Comparison of ENCODE assay signal across 9 cellular contexts in the genomic region with DNA sequence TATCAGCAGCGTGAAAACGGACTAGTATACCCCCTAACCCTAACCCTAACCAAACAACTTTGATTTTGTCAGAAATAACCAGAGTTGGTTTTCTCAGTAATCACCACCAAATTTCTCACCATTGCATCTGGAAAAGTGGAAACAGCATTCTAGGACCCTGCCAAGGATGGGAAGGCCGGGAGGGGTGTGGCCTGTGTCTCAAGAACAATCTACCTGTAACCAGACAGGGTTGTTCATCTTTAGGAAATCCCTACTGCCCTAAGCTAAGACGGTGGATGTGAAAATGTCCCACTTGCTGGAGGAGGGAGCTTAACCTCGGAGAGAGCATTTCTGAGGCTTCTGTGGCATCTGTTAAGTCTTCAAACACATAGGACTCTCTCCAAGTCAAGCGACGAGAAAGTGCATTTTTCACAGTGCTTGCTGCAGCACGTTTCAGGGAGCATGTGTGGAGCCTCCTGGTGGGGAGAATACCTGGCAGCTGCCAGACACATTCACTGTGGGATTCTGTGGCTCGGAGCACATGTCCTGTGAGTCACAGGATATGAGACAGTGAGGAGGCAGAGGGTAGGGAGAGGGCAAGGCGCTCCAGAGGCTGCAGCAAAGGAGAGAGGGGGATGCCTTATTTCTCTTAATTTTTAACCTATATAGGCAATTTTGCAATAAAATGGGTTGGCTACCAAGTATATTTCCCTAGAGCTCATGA.
A peak's percentile ranks its signal among the peaks of the same experiment; 100 is the strongest.
DNase-seq lines count a peak whose midpoint lies in the region; ATAC-seq, FAIRE-seq and TF ChIP-seq lines count a peak whose summit lies in the region.
"Had no signal": no experiment of that assay in that cellular context is flagged by ENCODE, and none has a peak within 500 bp of the region (broad histone marks: within the 10 kb centered on the region; RNA-seq: fewer than 3 reads in every experiment).

No MANE protein-coding gene starts in this region.

- POLR2A ChIA-PET in K562 (lab: Yijun Ruan, JAX), result no interaction called here

- no peak for TF ChIP-seq EP300 in K562 (IDR thresholded peaks at IDR 0.05; ENCODE audit: low read length)

- DNase-seq in NCI-H146 treated with DMSO at 0.1 percent for 48 hours (lab: John Stamatoyannopoulos, UW; ENCODE audit: unreplicated experiment), result peak; percentile 16
- peak in 1 of 4 experiments; percentile 6 for DNase-seq in K562 (ENCODE audit: extremely low read depth in 1 of 4, low spot score in 3 of 4)
- DNase-seq in keratinocyte (ENCODE audit: low read depth, low spot score), result peak; percentile 99
- no peak for DNase-seq in NCI-H524 treated with DMSO at 0.1 percent for 48 hours (lab: John Stamatoyannopoulos, UW)
- no peak for DNase-seq in middle frontal gyrus (ENCODE audit: extremely low spot score, low spot score)
- DNase-seq in NCI-H187 (lab: John Stamatoyannopoulos, UW), result no peak

- dilution Hi-C loops in keratinocyte (cut with MboI; ENCODE audit: extremely low pct_ligation_motif_present, low sequenced_read_pairs), result no loop called here

- H2AFZ ChIP-seq in K562 (ENCODE audit: low read depth, low read length), result no peak overlapping the region
- no peak overlapping the region for H2AFZ ChIP-seq in keratinocyte (ENCODE audit: control insufficient read depth, low read length)

- H3K9me3 Mint-ChIP-seq in stimulated activated naive CD8-positive, alpha-beta T cell treated with anti-CD3 and anti-CD28 coated beads, Interleukin-15, Interleukin-2, amounts not matched to agents 100 ng/mL and 50 ng/mL, for 24 hours, result no peaks in the 10 kb centered on the region

- H3K4me2 ChIP-seq in K562 (ENCODE audit: insufficient read depth, low read length) (no peak overlapping the region), keratinocyte (ENCODE audit: control insufficient read depth, extremely low read depth, insufficient read depth, low read depth, low read length) (peak overlapping the region; percentile 70)

- ATAC-seq in K562, result peak; percentile 34; the same call in 2 of the 3 replicates

- FAIRE-seq in G401.6 (lab: Jason Lieb, UNC) (peak; percentile 95), K562 (lab: Jason Lieb, UNC) (no peak), keratinocyte (lab: Jason Lieb, UNC) (peak; percentile 99)

- peak overlapping the region; percentile 32 for H3K27ac Mint-ChIP-seq in stimulated activated naive CD8-positive, alpha-beta T cell treated with anti-CD3 and anti-CD28 coated beads, Interleukin-15, Interleukin-2, amounts not matched to agents 100 ng/mL and 50 ng/mL, for 24 hours

- TF ChIP-seq CTCF in K562 (IDR thresholded peaks at IDR 0.05 in 2 of 3, conservative IDR thresholded peaks at IDR 0.05 in 1 of 3; ENCODE audit: insufficient read depth in 2 of 3, low read depth in 1 of 3, low read length in 3 of 3), result 0 out of 6 replicates have a peak, but pooled peaks of 2 of the 3 experiments have one; percentile 12 to 19
- peak; percentile 77 to 94 (median 78) for TF ChIP-seq CTCF in keratinocyte (optimal IDR thresholded peaks at IDR 0.05 in 1 of 3, IDR thresholded peaks at IDR 0.05 in 1 of 3, conservative IDR thresholded peaks at IDR 0.05 in 1 of 3; ENCODE audit: extremely low read depth in 1 of 3, insufficient read depth in 2 of 3, low read length in 3 of 3)

- H3K36me3 ChIP-seq in K562 (ENCODE audit: control insufficient read depth, insufficient read depth, low read length) (no peaks in the 10 kb centered on the region), keratinocyte (ENCODE audit: control insufficient read depth in 2 of 2, extremely low read depth in 1 of 2, insufficient read depth in 2 of 2, low read length in 2 of 2) (no peaks in the 10 kb centered on the region)

- WGBS in K562 (ENCODE audit: insufficient coverage, low coverage, missing lambda C conversion rate), result 5% methylated on average over 6 of the region's 10 CpGs

- H3K4me1 Mint-ChIP-seq in stimulated activated naive CD8-positive, alpha-beta T cell treated with anti-CD3 and anti-CD28 coated beads, Interleukin-15, Interleukin-2, amounts not matched to agents 100 ng/mL and 50 ng/mL, for 24 hours (ENCODE audit: low read depth), result peaks cover 23% of the 10 kb centered on the region

- intact Hi-C loops in K562 (cut with micrococcal nuclease), result no loop called here

- H4K20me1 ChIP-seq in K562 (replicated peaks; ENCODE audit: control insufficient read depth, insufficient read depth, low read length), result no peaks in the 10 kb centered on the region
- H4K20me1 ChIP-seq in keratinocyte (ENCODE audit: control insufficient read depth, extremely low read depth, insufficient read depth, low read length), result no peaks in the 10 kb centered on the region

- H3K79me2 ChIP-seq in K562 (ENCODE audit: control insufficient read depth, insufficient read depth, low read length) (no peaks in the 10 kb centered on the region), keratinocyte (ENCODE audit: control insufficient read depth, insufficient read depth, low read length) (no peaks in the 10 kb centered on the region)

- no peak overlapping the region for H3K27ac ChIP-seq in K562 (ENCODE audit: extremely low read depth, low read depth, low read length)
- peak overlapping the region; percentile 97 for H3K27ac ChIP-seq in keratinocyte (ENCODE audit: control insufficient read depth, insufficient read depth, low read length)
- H3K27ac ChIP-seq: psoas muscle had no signal

- H3K9me3 ChIP-seq in K562 (replicated peaks; ENCODE audit: control insufficient read depth, insufficient read depth, low read depth, low read length), result no peaks in the 10 kb centered on the region
- H3K9me3 ChIP-seq in keratinocyte (ENCODE audit: control insufficient read depth, low read depth, low read length), result peaks cover 3% of the 10 kb centered on the region
- H3K9me3 ChIP-seq: psoas muscle had no signal

- no TSS peak for BruUV-seq in K562 (replicated peaks; lab: Mats Ljungman, UMichigan)

- no peaks in the 10 kb centered on the region for H3K36me3 Mint-ChIP-seq in stimulated activated naive CD8-positive, alpha-beta T cell treated with anti-CD3 and anti-CD28 coated beads, Interleukin-15, Interleukin-2, amounts not matched to agents 100 ng/mL and 50 ng/mL, for 24 hours (ENCODE audit: low read depth)

- TF ChIP-seq RAD21 in K562 (CRISPR knock-in tag; conservative IDR thresholded peaks at IDR 0.05 in 1 of 2, IDR thresholded peaks at IDR 0.05 in 1 of 2), result no peak

- H3K4me1 ChIP-seq in K562 (replicated peaks in 1 of 2; ENCODE audit: control insufficient read depth in 2 of 2, insufficient read depth in 2 of 2, low read length in 2 of 2) (no peaks in the 10 kb centered on the region), keratinocyte (ENCODE audit: control insufficient read depth, extremely low read depth, insufficient read depth, low read length) (peaks cover 74% of the 10 kb centered on the region)
- H3K4me1 ChIP-seq: psoas muscle had no signal

- no peak overlapping the region for H3K9ac ChIP-seq in K562 (ENCODE audit: insufficient read depth in 1 of 2, low read depth in 2 of 2, low read length in 2 of 2)
- peak overlapping the region; percentile 77 for H3K9ac ChIP-seq in keratinocyte (ENCODE audit: control insufficient read depth, extremely low read depth, insufficient read depth, low read length)

- H3K27me3 Mint-ChIP-seq in stimulated activated naive CD8-positive, alpha-beta T cell treated with anti-CD3 and anti-CD28 coated beads, Interleukin-15, Interleukin-2, amounts not matched to agents 100 ng/mL and 50 ng/mL, for 24 hours, result no peaks in the 10 kb centered on the region

- CTCF ChIA-PET in K562 (lab: Yijun Ruan, JAX; ENCODE audit: low intra/inter-chr PET ratio), result no interaction called here

- H3K9me1 ChIP-seq in K562 (ENCODE audit: control insufficient read depth, insufficient read depth, low read length) (no peaks in the 10 kb centered on the region), keratinocyte (ENCODE audit: control insufficient read depth, extremely low read depth, insufficient read depth, low read length) (no peaks in the 10 kb centered on the region)

- H3K27me3 ChIP-seq in K562 (ENCODE audit: control insufficient read depth in 2 of 2, insufficient read depth in 2 of 2, low read length in 2 of 2), result no peaks in the 10 kb centered on the region
- H3K27me3 ChIP-seq in keratinocyte (ENCODE audit: control insufficient read depth, extremely low read depth, insufficient read depth, low read length), result no peaks in the 10 kb centered on the region

- no peak overlapping the region for H3K4me3 Mint-ChIP-seq in stimulated activated naive CD8-positive, alpha-beta T cell treated with anti-CD3 and anti-CD28 coated beads, Interleukin-15, Interleukin-2, amounts not matched to agents 100 ng/mL and 50 ng/mL, for 24 hours

- H3K4me3 ChIP-seq in K562 (no peak overlapping the region), keratinocyte (ENCODE audit: control insufficient read depth in 2 of 3, extremely low read depth in 1 of 3, insufficient read depth in 2 of 3, low read depth in 1 of 3, low read length in 3 of 3) (peak overlapping the region in 1 of 3 experiments; percentile 39)
- H3K4me3 ChIP-seq: psoas muscle had no signal

- in situ Hi-C loops in K562 (cut with MboI), result no loop called here

- no peak for TF ChIP-seq POLR2A in K562 (conservative IDR thresholded peaks at IDR 0.05)

TF ChIP-seq in K562, 482 proteins besides CTCF, POLR2A, EP300 and RAD21 (continues in another document):
- TF ChIP-seq CREM (IDR thresholded peaks at IDR 0.05; ENCODE audit: low read depth), result 0 out of 2 replicates have a peak, but pooled peaks have one; percentile 11
- TF ChIP-seq FOSL1 (tag; conservative IDR thresholded peaks at IDR 0.05), result peak; percentile 83
- no peak for TF ChIP-seq ZNF766 (CRISPR knock-in tag; conservative IDR thresholded peaks at IDR 0.05)
- TF ChIP-seq, protein P1, sequence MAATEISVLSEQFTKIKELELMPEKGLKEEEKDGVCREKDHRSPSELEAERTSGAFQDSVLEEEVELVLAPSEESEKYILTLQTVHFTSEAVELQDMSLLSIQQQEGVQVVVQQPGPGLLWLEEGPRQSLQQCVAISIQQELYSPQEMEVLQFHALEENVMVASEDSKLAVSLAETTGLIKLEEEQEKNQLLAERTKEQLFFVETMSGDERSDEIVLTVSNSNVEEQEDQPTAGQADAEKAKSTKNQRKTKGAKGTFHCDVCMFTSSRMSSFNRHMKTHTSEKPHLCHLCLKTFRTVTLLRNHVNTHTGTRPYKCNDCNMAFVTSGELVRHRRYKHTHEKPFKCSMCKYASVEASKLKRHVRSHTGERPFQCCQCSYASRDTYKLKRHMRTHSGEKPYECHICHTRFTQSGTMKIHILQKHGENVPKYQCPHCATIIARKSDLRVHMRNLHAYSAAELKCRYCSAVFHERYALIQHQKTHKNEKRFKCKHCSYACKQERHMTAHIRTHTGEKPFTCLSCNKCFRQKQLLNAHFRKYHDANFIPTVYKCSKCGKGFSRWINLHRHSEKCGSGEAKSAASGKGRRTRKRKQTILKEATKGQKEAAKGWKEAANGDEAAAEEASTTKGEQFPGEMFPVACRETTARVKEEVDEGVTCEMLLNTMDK (IDR thresholded peaks at IDR 0.05; ENCODE audit: borderline replicate concordance, insufficient read depth, low read depth, low read length, poor library complexity, severe bottlenecking), result peak; percentile 18

Comparison
In these comparisons a context has a peak if more than half of its experiments do, and no peak if none do; other contexts are left out.
1. DNase-seq: peak in NCI-H146 treated with DMSO at 0.1 percent for 48 hours (single experiment) and keratinocyte (single experiment); none in NCI-H524 treated with DMSO at 0.1 percent for 48 hours (single experiment), middle frontal gyrus (single experiment) and NCI-H187 (0 of 2).